In genomic region chr5:107285772-107286171, GRCh38 we compare ENCODE assay signal across 14 cellular contexts.
DNase-seq lines count a peak whose midpoint lies in the region; ATAC-seq and FAIRE-seq lines count a peak whose summit lies in the region.
"Had no signal": no experiment of that assay in that cellular context is flagged by ENCODE, and none has a peak within 500 bp of the region (broad histone marks: within the 10 kb centered on the region; RNA-seq: fewer than 3 reads in every experiment).

No MANE protein-coding gene starts in this region.

- DNase-seq in stimulated activated CD4-positive, alpha-beta T cell treated with anti-CD3 and anti-CD28 coated beads, Interleukin-15, amount 100 ng/mL, for 24 hours = peak; percentile 18
- DNase-seq in stimulated activated CD4-positive, alpha-beta T cell treated with anti-CD3 and anti-CD28 coated beads, Interleukin-4, amount 100 ng/mL, for 4 hours = no peak
- DNase-seq in OCI-M1 (lab: John Stamatoyannopoulos, UW) (peak; percentile 22), urothelium cell line (ENCODE audit: low spot score) (peak; percentile 31), NCI-H1436 treated with DMSO at 0.1 percent for 48 hours (lab: John Stamatoyannopoulos, UW) (no peak), GF-D8 (lab: John Stamatoyannopoulos, UW) (no peak)
- DNase-seq: AML-193, H9, left lung, NCI-H1092, NCI-H446 had no signal

- no peak for FAIRE-seq in urothelium cell line (lab: Jason Lieb, UNC)

- peak; percentile 25 for ATAC-seq in HG02763 (IDR thresholded peaks at IDR 0.05; ENCODE audit: unreplicated experiment)
- no peak for ATAC-seq in GM21737 (IDR thresholded peaks at IDR 0.05; ENCODE audit: unreplicated experiment)
- ATAC-seq: left lung; stimulated activated memory B cell treated with anti-CD40 and anti-IgM and Interleukin-4, amounts not matched to agents 10 μg/mL and 1 μg/mL and 100 μg/mL, for 72 hours had no signal

Comparison
In these comparisons a context has a peak if more than half of its experiments do, and no peak if none do; other contexts are left out.
1. DNase-seq: peak in stimulated activated CD4-positive, alpha-beta T cell treated with anti-CD3 and anti-CD28 coated beads, Interleukin-15, amount 100 ng/mL, for 24 hours (single experiment), OCI-M1 (single experiment) and urothelium cell line (single experiment); none in stimulated activated CD4-positive, alpha-beta T cell treated with anti-CD3 and anti-CD28 coated beads, Interleukin-4, amount 100 ng/mL, for 4 hours (0 of 2), NCI-H1436 treated with DMSO at 0.1 percent for 48 hours (single experiment) and GF-D8 (single experiment).